28 cellular contexts compared by ENCODE assay signal in genomic region chr15:49103002-49103401, GRCh38. TPM values are rescaled to one million over a fixed set of nuclear protein-coding genes. Genes with fewer than 3 reads are reported as not detected.
DNase-seq lines count a peak whose midpoint lies in the region; ATAC-seq and TF ChIP-seq lines count a peak whose summit lies in the region.
"Had no signal": no experiment of that assay in that cellular context is flagged by ENCODE, and none has a peak within 500 bp of the region (broad histone marks: within the 10 kb centered on the region; RNA-seq: fewer than 3 reads in every experiment).

No MANE protein-coding gene starts in this region.

- CTCF ChIA-PET in activated CD4-positive, alpha-beta T cell treated with anti-CD3 and anti-CD28 coated beads for 36 hours (lab: Charles Lee), result no interaction called here
- CTCF ChIA-PET in IMR-90 (lab: Yijun Ruan, JAX), result no interaction called here
- CTCF ChIA-PET in OCI-LY7 (lab: Charles Lee; ENCODE audit: unreplicated experiment), result no interaction called here

- H2BK15ac ChIP-seq in IMR-90 (ENCODE audit: low read depth, low read length), result no peak overlapping the region

- no peak overlapping the region for H4K91ac ChIP-seq in IMR-90 (ENCODE audit: insufficient read depth, low read depth, low read length)

- H3K14ac ChIP-seq in IMR-90 (replicated peaks; ENCODE audit: low read depth, low read length), result peak overlapping the region; percentile 31; the same call in 1 of the 2 replicates

- H3K4me3 ChIP-seq in IMR-90 (ENCODE audit: insufficient read depth, low read depth, low read length), result no peak overlapping the region
- H3K4me3 ChIP-seq in epithelial cell of esophagus (ENCODE audit: low read length), result no peak overlapping the region
- H3K4me3 ChIP-seq in OCI-LY7 (ENCODE audit: low read depth, low read length, poor library complexity, severe bottlenecking), result no peak overlapping the region
- H3K4me3 ChIP-seq: GM12878, heart right ventricle, skin epidermis had no signal

- H3K9me2 ChIP-seq in OCI-LY7 (ENCODE audit: insufficient read depth, low read length), result no peaks in the 10 kb centered on the region

- no CpG with 5 or more reads among the region's 2 CpGs for WGBS in IMR-90 (ENCODE audit: extremely low coverage in 2 of 2, insufficient read length in 1 of 2), 2 experiments

- no peak overlapping the region for H3K9ac ChIP-seq in IMR-90 (ENCODE audit: low read depth, low read length)

- no peak overlapping the region for H2AK9ac ChIP-seq in IMR-90 (replicated peaks; ENCODE audit: low read depth, low read length, poor library complexity)

- H3K4me1 Mint-ChIP-seq in activated CD4-positive, alpha-beta T cell treated with anti-CD3 and anti-CD28 coated beads for 36 hours, result no peaks in the 10 kb centered on the region
- H3K4me1 Mint-ChIP-seq: activated B cell treated with CpG ODN at 0.5 μM for 24 hours, naive B cell had no signal

- peaks cover 0 to 5% of the 10 kb centered on the region in 2 experiments; a peak in 2 of 4 replicates for H3K79me1 ChIP-seq in IMR-90 (ENCODE audit: low read depth in 1 of 2, low read length in 2 of 2)

- no peaks in the 10 kb centered on the region for H3K9me3 Mint-ChIP-seq in activated CD4-positive, alpha-beta T cell treated with anti-CD3 and anti-CD28 coated beads for 36 hours (ENCODE audit: low read depth)
- H3K9me3 Mint-ChIP-seq: activated B cell treated with CpG ODN at 0.5 μM for 24 hours; dendritic cell treated with granulocyte-macrophage colony-stimulating factor and Interleukin-4, amounts not matched to agents 40 ng/mL and 50 ng/mL, for 4 days; naive B cell; T-helper 2 cell treated with Interferon-gamma antibody and Interleukin-4, amounts not matched to agents 5 μg/mL and 100 μg/mL, for 36 hours had no signal

- TF ChIP-seq POLR2A in IMR-90 (IDR thresholded peaks at IDR 0.05; ENCODE audit: low read depth, low read length), result no peak

- no peaks in the 10 kb centered on the region for H3K27me3 ChIP-seq in IMR-90 (ENCODE audit: control insufficient read depth, insufficient read depth, low read length)
- H3K27me3 ChIP-seq: BE2C, heart right ventricle had no signal

- DNase-seq in activated CD4-positive, alpha-beta T cell treated with anti-CD3 and anti-CD28 coated beads for 36 hours, result no peak
- DNase-seq in activated CD4-positive, alpha-beta T cell treated with anti-CD3 and anti-CD28 coated beads for 4 hours, result no peak
- DNase-seq in IMR-90 (peak; percentile 69), epithelial cell of esophagus (ENCODE audit: low read depth) (peak; percentile 48), non-pigmented ciliary epithelial cell (ENCODE audit: low read depth) (peak; percentile 37), OCI-LY7 (ENCODE audit: low spot score) (no peak), ACHN (no peak)
- DNase-seq: activated B cell treated with CpG ODN at 0.5 μM for 24 hours; activated CD4-positive, alpha-beta T cell treated with anti-CD3 and anti-CD28 coated beads, Interleukin-2, amount 50 U/mL, for 48 hours; activated CD8-positive, alpha-beta memory T cell treated with anti-CD3 and anti-CD28 coated beads, Interleukin-2, amount 50 U/mL, for 48 hours; activated effector memory CD4-positive, alpha-beta T cell treated with anti-CD3 and anti-CD28 coated beads, Interleukin-2, amount 50 U/mL, for 16 hours; amygdala; BE2C; heart right ventricle; naive B cell; NCI-H1092 treated with DMSO at 0.1 percent for 48 hours; NCI-H2029; NCI-H345; occipital lobe; stimulated activated CD4-positive, alpha-beta T cell treated with anti-CD3 and anti-CD28 coated beads, Interleukin-1b, Interleukin-23, amount 100 ng/mL, for 48 hours had no signal

- no peak overlapping the region for H3K4ac ChIP-seq in IMR-90 (ENCODE audit: low read depth, low read length)

- H3K27ac Mint-ChIP-seq in activated CD4-positive, alpha-beta T cell treated with anti-CD3 and anti-CD28 coated beads for 36 hours, result no peak overlapping the region
- H3K27ac Mint-ChIP-seq: activated B cell treated with CpG ODN at 0.5 μM for 24 hours; dendritic cell treated with granulocyte-macrophage colony-stimulating factor and Interleukin-4, amounts not matched to agents 40 ng/mL and 50 ng/mL, for 4 days; naive B cell; T-helper 2 cell treated with Interferon-gamma antibody and Interleukin-4, amounts not matched to agents 5 μg/mL and 100 μg/mL, for 36 hours had no signal

- peaks cover 4% of the 10 kb centered on the region; the same call in 1 of the 2 replicates for H3K9me1 ChIP-seq in IMR-90 (ENCODE audit: insufficient read depth, low read length)

- H4K20me1 ChIP-seq in IMR-90 (ENCODE audit: insufficient read depth, low read length) (no peaks in the 10 kb centered on the region), OCI-LY7 (ENCODE audit: insufficient read depth, low read length) (no peaks in the 10 kb centered on the region)

- H4K5ac ChIP-seq in IMR-90 (ENCODE audit: low read depth, low read length), result no peak overlapping the region

- dilution Hi-C loops in IMR-90 (cut with HindIII; ENCODE audit: low sequenced_read_pairs, unreplicated experiment), result no loop called here

- H3K4me3 Mint-ChIP-seq in activated CD4-positive, alpha-beta T cell treated with anti-CD3 and anti-CD28 coated beads for 36 hours, result no peak overlapping the region
- H3K4me3 Mint-ChIP-seq: activated B cell treated with CpG ODN at 0.5 μM for 24 hours; dendritic cell treated with granulocyte-macrophage colony-stimulating factor and Interleukin-4, amounts not matched to agents 40 ng/mL and 50 ng/mL, for 4 days; naive B cell; T-helper 2 cell treated with Interferon-gamma antibody and Interleukin-4, amounts not matched to agents 5 μg/mL and 100 μg/mL, for 36 hours had no signal

- H3K27ac ChIP-seq in IMR-90 (ENCODE audit: insufficient read depth, low read length) (no peak overlapping the region), OCI-LY7 (ENCODE audit: low read depth, low read length, poor library complexity, severe bottlenecking) (no peak overlapping the region)
- H3K27ac ChIP-seq: 22Rv1, heart right ventricle, skin epidermis had no signal

- no peaks in the 10 kb centered on the region for H3K79me2 ChIP-seq in OCI-LY7 (ENCODE audit: insufficient read depth, low read depth, low read length)

- peaks cover 15% of the 10 kb centered on the region for H3K36me3 Mint-ChIP-seq in activated CD4-positive, alpha-beta T cell treated with anti-CD3 and anti-CD28 coated beads for 36 hours (ENCODE audit: low read depth)

- TF ChIP-seq CTCF in IMR-90 (conservative IDR thresholded peaks at IDR 0.05; ENCODE audit: low read depth, low read length), result no peak
- no peak for TF ChIP-seq CTCF in epithelial cell of esophagus (IDR thresholded peaks at IDR 0.05; ENCODE audit: insufficient read depth, low read depth, low read length, missing control alignments)
- no peak for TF ChIP-seq CTCF in OCI-LY7 (conservative IDR thresholded peaks at IDR 0.05; ENCODE audit: low read length)

- H3K4me1 ChIP-seq in IMR-90 (ENCODE audit: control insufficient read depth, insufficient read depth, low read length), result no peaks in the 10 kb centered on the region
- H3K4me1 ChIP-seq in OCI-LY7 (ENCODE audit: insufficient read depth, low read length, poor library complexity, severe bottlenecking), result no peaks in the 10 kb centered on the region
- H3K4me1 ChIP-seq: BE2C, heart right ventricle had no signal

- peak overlapping the region; percentile 60 for H2BK5ac ChIP-seq in IMR-90 (ENCODE audit: low read depth, low read length, poor library complexity, severe bottlenecking)

- POLR2A ChIA-PET in activated CD4-positive, alpha-beta T cell treated with anti-CD3 and anti-CD28 coated beads for 36 hours (lab: Charles Lee), result no interaction called here
- POLR2A ChIA-PET in IMR-90 (lab: Charles Lee; ENCODE audit: unreplicated experiment), result no interaction called here
- POLR2A ChIA-PET in OCI-LY7 (lab: Charles Lee), result interaction anchor here (0.7 kb wide), 1 partner anchor 173 kb away, joined by 4 read pairs; no protein-coding TSS in a partner anchor

- no peaks in the 10 kb centered on the region for H3K27me3 Mint-ChIP-seq in activated CD4-positive, alpha-beta T cell treated with anti-CD3 and anti-CD28 coated beads for 36 hours
- H3K27me3 Mint-ChIP-seq: activated B cell treated with CpG ODN at 0.5 μM for 24 hours; dendritic cell treated with granulocyte-macrophage colony-stimulating factor and Interleukin-4, amounts not matched to agents 40 ng/mL and 50 ng/mL, for 4 days; naive B cell had no signal

- no peak overlapping the region for H3K23ac ChIP-seq in IMR-90 (ENCODE audit: low read depth, low read length)

- no peak overlapping the region for H2AK5ac ChIP-seq in IMR-90 (ENCODE audit: low read depth, low read length)

- no peak overlapping the region for H2AFZ ChIP-seq in IMR-90 (replicated peaks; ENCODE audit: low read length, poor library complexity)
- no peak overlapping the region for H2AFZ ChIP-seq in OCI-LY7 (ENCODE audit: low read length)

- ATAC-seq in activated CD4-positive, alpha-beta T cell treated with anti-CD3 and anti-CD28 coated beads for 36 hours, result peak; percentile 57
- ATAC-seq in IMR-90 (ENCODE audit: low read depth) (peak; percentile 61), HG03571 (IDR thresholded peaks at IDR 0.05; ENCODE audit: unreplicated experiment) (no peak)
- ATAC-seq: GM12878, heart right ventricle, left lobe of liver, Right ventricle myocardium inferior had no signal

- in situ Hi-C loops in IMR-90 (cut with MboI; ENCODE audit: low sequenced_read_pairs), result no loop called here
- in situ Hi-C loops in ACHN (cut with HindIII; ENCODE audit: low pct_ligation_motif_present, low pct_unique_long_range_greater_than_20kb, low sequenced_read_pairs), result no loop called here

- H3K4me2 ChIP-seq in IMR-90 (ENCODE audit: low read depth, low read length) (no peak overlapping the region), OCI-LY7 (ENCODE audit: low read length) (no peak overlapping the region)

- H4K8ac ChIP-seq in IMR-90 (ENCODE audit: low read depth in 2 of 2, low read length in 2 of 2), result no peak overlapping the region

- H2BK120ac ChIP-seq in IMR-90 (ENCODE audit: low read depth, low read length), result no peak overlapping the region

- H3K18ac ChIP-seq in IMR-90 (ENCODE audit: low read depth, low read length), result no peak overlapping the region

- BruUV-seq in IMR-90 (replicated peaks; lab: Mats Ljungman, UMichigan) (no TSS peak), OCI-LY7 (replicated peaks; lab: Mats Ljungman, UMichigan) (no TSS peak)

- intact Hi-C loops in activated CD4-positive, alpha-beta T cell treated with anti-CD3 and anti-CD28 coated beads for 36 hours (cut with DNase I, micrococcal nuclease), result no loop called here
- intact Hi-C loops in IMR-90 (cut with micrococcal nuclease), result no loop called here
- intact Hi-C loops in OCI-LY7 (cut with micrococcal nuclease; ENCODE audit: unreplicated experiment), result no loop called here

- no peak for TF ChIP-seq RAD21 in IMR-90 (IDR thresholded peaks at IDR 0.05; ENCODE audit: low read length)

- no peak overlapping the region for H2BK20ac ChIP-seq in IMR-90 (ENCODE audit: low read depth, low read length)

- no peak overlapping the region for H3K56ac ChIP-seq in IMR-90 (ENCODE audit: extremely low read depth, insufficient read depth, low read length)

- H3K9me3 ChIP-seq in IMR-90 (ENCODE audit: control insufficient read depth, insufficient read depth, low read length), result no peaks in the 10 kb centered on the region
- no peaks in the 10 kb centered on the region for H3K9me3 ChIP-seq in OCI-LY7 (ENCODE audit: low read length)
- H3K9me3 ChIP-seq: BE2C, heart right ventricle had no signal

- peaks cover 10% of the 10 kb centered on the region for H3K36me3 ChIP-seq in IMR-90 (ENCODE audit: control insufficient read depth, insufficient read depth, low read length)
- H3K36me3 ChIP-seq in OCI-LY7 (ENCODE audit: insufficient read depth, low read length), result peaks cover 65% of the 10 kb centered on the region

RNA-seq across cellular contexts. Expression of gene COPS2, which starts 52.4 kb away (rescaled TPM):
- total RNA-seq in activated CD4-positive, alpha-beta T cell treated with anti-CD3 and anti-CD28 coated beads for 36 hours, result 10 to 100 TPM; 82.6 to 95.9 TPM
- total RNA-seq in IMR-90 (2012; rRNA removed) (75.6 and 103 TPM in 2 replicates), OCI-LY7 (2022) (74.2 and 81.2 TPM in 2 replicates)
- 39.6 and 54.6 TPM in 2 replicates for polyA plus RNA-seq in IMR-90 (2012; rRNA removed)
- 3.6 and 5.3 TPM in 2 replicates for polyA plus RNA-seq in IMR-90 (2012; cell fraction: cytosol; rRNA removed)
- polyA plus RNA-seq in IMR-90 (2012; cell fraction: nucleus; rRNA removed; ENCODE audit: low replicate concordance), result 1.1 and 16.9 TPM in 2 replicates
- total RNA-seq in OCI-LY7 (2014; rRNA removed; shearing (Covaris generic)), result 24.6 and 38.6 TPM in 2 replicates

RNA-seq across cellular contexts. Expression of gene SECISBP2L, which starts 56.8 kb away (rescaled TPM):
- 10 to 100 TPM; 22.4 to 36.8 TPM for total RNA-seq in activated CD4-positive, alpha-beta T cell treated with anti-CD3 and anti-CD28 coated beads for 36 hours
- 34.1 and 45.0 TPM in 2 replicates for total RNA-seq in IMR-90 (2012; rRNA removed)
- 10.4 and 13.1 TPM in 2 replicates for polyA plus RNA-seq in IMR-90 (2012; rRNA removed)
- polyA plus RNA-seq in IMR-90 (2012; cell fraction: cytosol; rRNA removed), result 2.9 and 4.7 TPM in 2 replicates
- 14.0 and 29.6 TPM in 2 replicates for polyA plus RNA-seq in IMR-90 (2012; cell fraction: nucleus; rRNA removed; ENCODE audit: low replicate concordance)
- total RNA-seq in OCI-LY7 (2014; rRNA removed; shearing (Covaris generic)), result 13.3 and 15.4 TPM in 2 replicates
- 26.3 and 34.0 TPM in 2 replicates for total RNA-seq in OCI-LY7 (2022)

Comparison
In these comparisons a context has a peak if more than half of its experiments do, and no peak if none do; other contexts are left out.
1. DNase-seq: peak in IMR-90 (single experiment), epithelial cell of esophagus (single experiment) and non-pigmented ciliary epithelial cell (single experiment); none in activated CD4-positive, alpha-beta T cell treated with anti-CD3 and anti-CD28 coated beads for 36 hours (single experiment), activated CD4-positive, alpha-beta T cell treated with anti-CD3 and anti-CD28 coated beads for 4 hours (0 of 2), OCI-LY7 (single experiment) and ACHN (single experiment).